ENCODE assay signal across 1 cellular context in the genomic region with DNA sequence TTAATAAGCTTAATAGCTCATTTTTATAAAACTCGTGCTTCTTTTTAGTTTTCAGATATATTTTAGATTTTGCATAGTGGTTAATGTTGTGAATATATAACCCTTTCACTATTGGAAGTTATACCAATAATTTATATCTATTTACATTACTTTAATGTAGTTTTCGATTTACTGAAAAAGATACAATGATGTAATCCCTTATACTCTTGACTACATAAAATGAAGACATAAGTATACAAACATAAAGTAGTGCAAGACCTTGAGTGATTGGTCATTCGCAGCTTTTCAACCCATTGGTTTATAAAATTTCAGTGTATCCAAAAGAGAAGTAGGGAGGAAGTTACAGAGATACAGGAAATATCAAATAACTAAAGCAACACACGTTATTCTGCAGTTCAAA.
TF ChIP-seq lines count a peak whose summit lies in the region.

No MANE protein-coding gene starts in this region.

TF ChIP-seq in neural cell, 6 proteins besides CTCF, POLR2A, EP300 and RAD21:
- TF ChIP-seq MXI1 (conservative IDR thresholded peaks at IDR 0.05; ENCODE audit: poor library complexity, severe bottlenecking): no peak
- no peak for TF ChIP-seq EZH2 (IDR thresholded peaks at IDR 0.05; ENCODE audit: borderline replicate concordance, insufficient read depth, low read length, poor library complexity, severe bottlenecking)
- no peak for TF ChIP-seq POLR2AphosphoS5 (IDR thresholded peaks at IDR 0.05)
- no peak for TF ChIP-seq SMC3 (conservative IDR thresholded peaks at IDR 0.05; ENCODE audit: poor library complexity)
- TF ChIP-seq, protein P1, sequence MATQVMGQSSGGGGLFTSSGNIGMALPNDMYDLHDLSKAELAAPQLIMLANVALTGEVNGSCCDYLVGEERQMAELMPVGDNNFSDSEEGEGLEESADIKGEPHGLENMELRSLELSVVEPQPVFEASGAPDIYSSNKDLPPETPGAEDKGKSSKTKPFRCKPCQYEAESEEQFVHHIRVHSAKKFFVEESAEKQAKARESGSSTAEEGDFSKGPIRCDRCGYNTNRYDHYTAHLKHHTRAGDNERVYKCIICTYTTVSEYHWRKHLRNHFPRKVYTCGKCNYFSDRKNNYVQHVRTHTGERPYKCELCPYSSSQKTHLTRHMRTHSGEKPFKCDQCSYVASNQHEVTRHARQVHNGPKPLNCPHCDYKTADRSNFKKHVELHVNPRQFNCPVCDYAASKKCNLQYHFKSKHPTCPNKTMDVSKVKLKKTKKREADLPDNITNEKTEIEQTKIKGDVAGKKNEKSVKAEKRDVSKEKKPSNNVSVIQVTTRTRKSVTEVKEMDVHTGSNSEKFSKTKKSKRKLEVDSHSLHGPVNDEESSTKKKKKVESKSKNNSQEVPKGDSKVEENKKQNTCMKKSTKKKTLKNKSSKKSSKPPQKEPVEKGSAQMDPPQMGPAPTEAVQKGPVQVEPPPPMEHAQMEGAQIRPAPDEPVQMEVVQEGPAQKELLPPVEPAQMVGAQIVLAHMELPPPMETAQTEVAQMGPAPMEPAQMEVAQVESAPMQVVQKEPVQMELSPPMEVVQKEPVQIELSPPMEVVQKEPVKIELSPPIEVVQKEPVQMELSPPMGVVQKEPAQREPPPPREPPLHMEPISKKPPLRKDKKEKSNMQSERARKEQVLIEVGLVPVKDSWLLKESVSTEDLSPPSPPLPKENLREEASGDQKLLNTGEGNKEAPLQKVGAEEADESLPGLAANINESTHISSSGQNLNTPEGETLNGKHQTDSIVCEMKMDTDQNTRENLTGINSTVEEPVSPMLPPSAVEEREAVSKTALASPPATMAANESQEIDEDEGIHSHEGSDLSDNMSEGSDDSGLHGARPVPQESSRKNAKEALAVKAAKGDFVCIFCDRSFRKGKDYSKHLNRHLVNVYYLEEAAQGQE (IDR thresholded peaks at IDR 0.05; ENCODE audit: borderline replicate concordance): no peak
- TF ChIP-seq TAF1 (IDR thresholded peaks at IDR 0.05; ENCODE audit: low read depth): no peak
